29 cellular contexts compared by ENCODE assay signal in the genomic region with DNA sequence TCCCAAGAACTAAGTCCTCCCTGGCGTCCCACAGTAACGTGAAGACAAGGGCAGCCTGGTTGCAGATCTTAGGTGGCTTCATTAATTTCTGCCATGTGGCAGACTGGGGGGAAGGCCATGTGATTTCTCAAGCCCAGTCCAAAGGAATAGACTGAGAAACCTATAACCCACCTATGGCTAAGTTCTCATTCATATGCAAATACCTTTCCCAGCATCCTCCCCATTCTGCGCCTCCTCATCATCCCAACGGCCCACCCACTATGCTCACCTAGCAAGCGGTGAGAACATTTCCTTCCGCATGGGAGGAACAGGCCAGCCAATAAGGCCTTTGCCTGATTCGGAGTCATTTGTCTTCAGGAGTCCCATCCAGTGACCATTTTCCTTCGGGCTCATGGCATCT. TPM values are rescaled to one million over a fixed set of nuclear protein-coding genes. Genes with fewer than 3 reads are reported as not detected.
"Had no signal": no experiment of that assay in that cellular context is flagged by ENCODE, and none has a peak within 500 bp of the region (broad histone marks: within the 10 kb centered on the region; RNA-seq: fewer than 3 reads in every experiment).

No MANE protein-coding gene starts in this region.

- H3K36me3 Mint-ChIP-seq: memory B cell; naive B cell; stimulated activated naive B cell treated with anti-CD40 and anti-IgM and Interleukin-4, amounts not matched to agents 10 μg/mL and 1 μg/mL and 100 μg/mL, for 72 hours had no signal

- H3K4me1 Mint-ChIP-seq: central memory CD8-positive, alpha-beta T cell; memory B cell; naive B cell; stimulated activated naive B cell treated with anti-CD40 and anti-IgM and Interleukin-4, amounts not matched to agents 10 μg/mL and 1 μg/mL and 100 μg/mL, for 72 hours; stimulated activated naive CD8-positive, alpha-beta T cell treated with anti-CD3 and anti-CD28 coated beads, Interleukin-15, amount 100 ng/mL, for 72 hours had no signal

- H3K4me3 Mint-ChIP-seq: central memory CD8-positive, alpha-beta T cell; memory B cell; naive B cell; nephron; stimulated activated naive B cell treated with anti-CD40 and anti-IgM and Interleukin-4, amounts not matched to agents 10 μg/mL and 1 μg/mL and 100 μg/mL, for 72 hours; stimulated activated naive CD8-positive, alpha-beta T cell treated with anti-CD3 and anti-CD28 coated beads, Interleukin-15, amount 100 ng/mL, for 72 hours had no signal

- H3K9me3 ChIP-seq: esophagus muscularis mucosa, gastrocnemius medialis, heart right ventricle, left ventricle myocardium inferior, lower lobe of right lung, psoas muscle, right lobe of liver, spleen, testis, tibial nerve had no signal

- H3K4me1 ChIP-seq: esophagus muscularis mucosa, gastrocnemius medialis, heart right ventricle, left ventricle myocardium inferior, lower lobe of right lung, psoas muscle, right lobe of liver, spleen, testis, tibial nerve had no signal

- H3K36me3 ChIP-seq: esophagus muscularis mucosa, gastrocnemius medialis, heart right ventricle, left ventricle myocardium inferior, lower lobe of right lung, right lobe of liver, spleen, tibial nerve had no signal

- ATAC-seq: gastrocnemius medialis; heart right ventricle; lower lobe of right lung; psoas muscle; right lobe of liver; stimulated activated naive B cell treated with anti-CD40 and anti-IgM and Interleukin-4, amounts not matched to agents 10 μg/mL and 1 μg/mL and 100 μg/mL, for 72 hours; stimulated activated naive CD8-positive, alpha-beta T cell treated with anti-CD3 and anti-CD28 coated beads, Interleukin-15, amount 100 ng/mL, for 72 hours had no signal

- DNase-seq: effector memory CD4-positive, alpha-beta T cell; gastrocnemius medialis; heart right ventricle; hypothalamus; islet precursor cell; left ventricle myocardium inferior; lower lobe of right lung; naive B cell; psoas muscle; retina; right lobe of liver; spleen; stimulated activated CD4-positive, alpha-beta T cell treated with anti-CD3 and anti-CD28 coated beads, Interleukin-15, amount 100 ng/mL, for 24 hours; stimulated activated CD4-positive, alpha-beta T cell treated with anti-CD3 and anti-CD28 coated beads, Interleukin-1b, Interleukin-23, amount 100 ng/mL, for 48 hours; stimulated activated CD4-positive, alpha-beta T cell treated with anti-CD3 and anti-CD28 coated beads, Interleukin-4, amount 100 ng/mL, for 4 hours; stimulated activated naive B cell treated with anti-CD40 and anti-IgM and Interleukin-4, amounts not matched to agents 10 μg/mL and 1 μg/mL and 100 μg/mL, for 72 hours; stimulated activated naive CD8-positive, alpha-beta T cell treated with anti-CD3 and anti-CD28 coated beads, Interleukin-15, amount 100 ng/mL, for 72 hours; testis had no signal

- H3K9ac ChIP-seq: parathyroid adenoma had no signal

- H3K27me3 Mint-ChIP-seq: stimulated activated naive CD8-positive, alpha-beta T cell treated with anti-CD3 and anti-CD28 coated beads, Interleukin-15, amount 100 ng/mL, for 72 hours had no signal

- H3K4me3 ChIP-seq: esophagus muscularis mucosa, gastrocnemius medialis, heart right ventricle, left ventricle myocardium inferior, lower lobe of right lung, psoas muscle, right lobe of liver, spleen, testis, tibial nerve had no signal

- H3K9me3 Mint-ChIP-seq: central memory CD8-positive, alpha-beta T cell; memory B cell; nephron; stimulated activated naive B cell treated with anti-CD40 and anti-IgM and Interleukin-4, amounts not matched to agents 10 μg/mL and 1 μg/mL and 100 μg/mL, for 72 hours; stimulated activated naive CD8-positive, alpha-beta T cell treated with anti-CD3 and anti-CD28 coated beads, Interleukin-15, amount 100 ng/mL, for 72 hours had no signal

- H3K27ac ChIP-seq: epithelial cell of prostate, esophagus muscularis mucosa, gastrocnemius medialis, heart right ventricle, left ventricle myocardium inferior, lower lobe of right lung, parathyroid adenoma, psoas muscle, right lobe of liver, spleen, testis, tibial nerve had no signal

- H3K27ac Mint-ChIP-seq: memory B cell; nephron; stimulated activated naive B cell treated with anti-CD40 and anti-IgM and Interleukin-4, amounts not matched to agents 10 μg/mL and 1 μg/mL and 100 μg/mL, for 72 hours had no signal

RNA-seq across cellular contexts. Expression of a gene that starts 8.2 kb away (rescaled TPM):
- total RNA-seq: esophagus muscularis mucosa, fibroblast of villous mesenchyme, lower lobe of right lung, right lobe of liver, spleen, subcutaneous adipose tissue, ureter had no signal

RNA-seq across cellular contexts. Expression of a gene that starts 31.8 kb away (rescaled TPM):
- total RNA-seq: fibroblast of villous mesenchyme, left ventricle myocardium inferior, psoas muscle, right lobe of liver, skeletal muscle tissue, spleen, subcutaneous adipose tissue had no signal
- polyA plus RNA-seq: heart right ventricle had no signal
